ENCODE assay signal across 8 cellular contexts in genomic region chr3:49723301-49723630, GRCh38. TPM values are rescaled to one million over a fixed set of nuclear protein-coding genes. Genes with fewer than 3 reads are reported as not detected.
DNase-seq lines count a peak whose midpoint lies in the region; ATAC-seq, FAIRE-seq and TF ChIP-seq lines count a peak whose summit lies in the region.

No MANE protein-coding gene starts in this region.

- POLR2A ChIA-PET in A673 (lab: Charles Lee; ENCODE audit: low non-redundant PET): no interaction called here

- H3K27me3 ChIP-seq in A673 (replicated peaks; ENCODE audit: insufficient read depth, low read depth, low read length, poor library complexity) (no peaks in the 10 kb centered on the region), OCI-LY1 (ENCODE audit: insufficient read depth, low read length) (no peaks in the 10 kb centered on the region), gastroesophageal sphincter (no peaks in the 10 kb centered on the region), tibial nerve (no peaks in the 10 kb centered on the region)

- no peaks in the 10 kb centered on the region for H3K79me2 ChIP-seq in OCI-LY1 (ENCODE audit: insufficient read depth, low read length)

- H3K27ac ChIP-seq in A673 (ENCODE audit: low read depth, low read length, poor library complexity, severe bottlenecking) (peak overlapping the region; percentile 85), OCI-LY1 (ENCODE audit: low read depth, low read length, poor library complexity, severe bottlenecking) (peak overlapping the region; percentile 75), gastroesophageal sphincter (peak overlapping the region; percentile 80 to 99 (median 90)), tibial nerve (peak overlapping the region; percentile 77 to 96 (median 92))

- peak; percentile 86 for FAIRE-seq in GM19239 (lab: Jason Lieb, UNC)

- H4K20me1 ChIP-seq in OCI-LY1 (ENCODE audit: insufficient read depth, low read length): no peaks in the 10 kb centered on the region

- H3K9me2 ChIP-seq in OCI-LY1 (ENCODE audit: low read depth, low read length): no peaks in the 10 kb centered on the region

- H3K36me3 ChIP-seq in A673 (ENCODE audit: insufficient read depth, low read length, poor library complexity, severe bottlenecking): peaks cover 5% of the 10 kb centered on the region
- H3K36me3 ChIP-seq in OCI-LY1 (ENCODE audit: insufficient read depth, low read length): peaks cover 39% of the 10 kb centered on the region
- H3K36me3 ChIP-seq in gastroesophageal sphincter: peaks cover 0 to 55% of the 10 kb centered on the region in 2 donors
- peaks cover 0 to 51% (median 0%) of the 10 kb centered on the region in 3 donors for H3K36me3 ChIP-seq in tibial nerve

- H3K4me1 ChIP-seq in A673 (ENCODE audit: insufficient read depth, low read length, poor library complexity, severe bottlenecking): no peaks in the 10 kb centered on the region
- peaks cover 33% of the 10 kb centered on the region for H3K4me1 ChIP-seq in OCI-LY1 (ENCODE audit: insufficient read depth, low read length, severe bottlenecking)
- peaks cover 0 to 61% (median 23%) of the 10 kb centered on the region in 3 donors for H3K4me1 ChIP-seq in gastroesophageal sphincter
- peaks cover 0 to 54% (median 24%) of the 10 kb centered on the region in 4 donors for H3K4me1 ChIP-seq in tibial nerve

- no peak overlapping the region for H2AFZ ChIP-seq in OCI-LY1 (ENCODE audit: low read length)

- no peak for TF ChIP-seq EP300 in gastroesophageal sphincter (IDR thresholded peaks at IDR 0.05)
- no peak for TF ChIP-seq EP300 in tibial nerve (IDR thresholded peaks at IDR 0.05)

- peak overlapping the region; percentile 84 for H3K9ac ChIP-seq in OCI-LY1 (ENCODE audit: low read length)

- no peaks in the 10 kb centered on the region for H3F3A ChIP-seq in OCI-LY1 (ENCODE audit: insufficient read depth, low read length)

- H3K4me3 ChIP-seq in A673 (ENCODE audit: low read depth, low read length, poor library complexity, severe bottlenecking): peak overlapping the region; percentile 83
- peak overlapping the region; percentile 76 for H3K4me3 ChIP-seq in OCI-LY1 (ENCODE audit: low read depth, low read length, poor library complexity, severe bottlenecking)
- H3K4me3 ChIP-seq in gastroesophageal sphincter: peak overlapping the region; percentile 76 to 99
- peak overlapping the region; percentile 74 to 98 (median 94) for H3K4me3 ChIP-seq in tibial nerve

- intact Hi-C loops in A673 (cut with micrococcal nuclease; ENCODE audit: unreplicated experiment): loop anchor here (10.0 kb wide), 1 partner anchor 122 kb away; no protein-coding TSS in a partner anchor

- no peak for ATAC-seq in gastroesophageal sphincter

- 0% methylated on average over 2 of the region's 20 CpGs; no CpG with 5 or more reads in 1 of the 2 donors for WGBS in gastroesophageal sphincter (ENCODE audit: low coverage in 1 of 2), 2 donors
- 0 to 4% methylated on average over 9 to 11 of the region's 20 CpGs for WGBS in tibial nerve, 2 donors

- CTCF ChIA-PET in A673 (lab: Charles Lee): no interaction called here

- TF ChIP-seq CTCF in A673 (conservative IDR thresholded peaks at IDR 0.05; ENCODE audit: low read depth, low read length): no peak
- no peak for TF ChIP-seq CTCF in OCI-LY1 (IDR thresholded peaks at IDR 0.05; ENCODE audit: low read length)
- TF ChIP-seq CTCF in gastroesophageal sphincter (IDR thresholded peaks at IDR 0.05): no peak
- TF ChIP-seq CTCF in tibial nerve (IDR thresholded peaks at IDR 0.05): no peak

- TSS peak; percentile 36 for BruUV-seq in A673 (replicated peaks; lab: Mats Ljungman, UMichigan)

- H3K9me3 ChIP-seq in A673 (ENCODE audit: low read depth, low read length, poor library complexity, severe bottlenecking) (no peaks in the 10 kb centered on the region), OCI-LY1 (ENCODE audit: low read length) (no peaks in the 10 kb centered on the region), gastroesophageal sphincter (no peaks in the 10 kb centered on the region), tibial nerve (no peaks in the 10 kb centered on the region)

- peak overlapping the region; percentile 85 for H3K4me2 ChIP-seq in OCI-LY1 (ENCODE audit: low read length)

- TF ChIP-seq POLR2A in gastroesophageal sphincter (IDR thresholded peaks at IDR 0.05) (no peak), tibial nerve (IDR thresholded peaks at IDR 0.05) (no peak)

- DNase-seq in A673 (ENCODE audit: low spot score) (peak; percentile 15), GM19239 (ENCODE audit: insufficient read length, low spot score) (peak; percentile 42), activated gamma-delta T cell (lab: John Stamatoyannopoulos, UW) (peak; percentile 21), nucleus accumbens (lab: John Stamatoyannopoulos, UW) (peak in 32 of 56 donors; percentile 8 to 71 (median 40)), tibial nerve (ENCODE audit: low spot score in 2 of 2) (peak in 1 of 2 donors; percentile 23), inferior parietal cortex (ENCODE audit: extremely low spot score) (no peak)

RNA-seq across cellular contexts. Expression of gene GMPPB, which starts 0.5 kb away (rescaled TPM):
- 15.2 and 16.6 TPM in 2 replicates for total RNA-seq in A673 (2021)
- total RNA-seq in gastroesophageal sphincter: 10 to 100 TPM; 15.6 to 20.5 (median 17.3) TPM
- 10 to 100 TPM; 17.3 to 31.4 (median 25.3) TPM for total RNA-seq in tibial nerve

RNA-seq across cellular contexts. Expression of gene AMIGO3, which starts 3.8 kb away (rescaled TPM):
- total RNA-seq in A673 (2021) (0.28 TPM in 1 of 2 replicates, not detected in the other), gastroesophageal sphincter (under 1 TPM in 2 of 4 donors, not detected in 2; 0.27 to 0.31 TPM), tibial nerve (1 to 10 TPM in 2 of 4 donors, not detected in 2; 2.1 to 4.2 TPM)

RNA-seq across cellular contexts. Expression of gene RNF123, which starts 33.9 kb away (rescaled TPM):
- total RNA-seq in A673 (2021) (31.0 and 31.5 TPM in 2 replicates), gastroesophageal sphincter (10 to 100 TPM; 18.5 to 31.2 (median 21.8) TPM), tibial nerve (10 to 100 TPM; 32.9 to 64.7 (median 39.1) TPM)

RNA-seq across cellular contexts. Expression of gene MST1, which starts 34.0 kb away (rescaled TPM):
- total RNA-seq in A673 (2021): 3.7 and 4.5 TPM in 2 replicates
- 1 to 10 TPM in 3 of 4 donors, under 1 TPM in 1; 0.89 to 7.3 (median 4.4) TPM for total RNA-seq in gastroesophageal sphincter
- total RNA-seq in tibial nerve: 10 to 100 TPM; 11.7 to 23.7 (median 17.0) TPM

RNA-seq across cellular contexts. Expression of gene APEH, which starts 49.1 kb away (rescaled TPM):
- 64.9 and 67.4 TPM in 2 replicates for total RNA-seq in A673 (2021)
- total RNA-seq in gastroesophageal sphincter: 10 to 100 TPM; 61.4 to 80.2 (median 71.5) TPM
- total RNA-seq in tibial nerve: 10 to 100 TPM; 64.0 to 77.7 (median 65.8) TPM
